In the genomic region with DNA sequence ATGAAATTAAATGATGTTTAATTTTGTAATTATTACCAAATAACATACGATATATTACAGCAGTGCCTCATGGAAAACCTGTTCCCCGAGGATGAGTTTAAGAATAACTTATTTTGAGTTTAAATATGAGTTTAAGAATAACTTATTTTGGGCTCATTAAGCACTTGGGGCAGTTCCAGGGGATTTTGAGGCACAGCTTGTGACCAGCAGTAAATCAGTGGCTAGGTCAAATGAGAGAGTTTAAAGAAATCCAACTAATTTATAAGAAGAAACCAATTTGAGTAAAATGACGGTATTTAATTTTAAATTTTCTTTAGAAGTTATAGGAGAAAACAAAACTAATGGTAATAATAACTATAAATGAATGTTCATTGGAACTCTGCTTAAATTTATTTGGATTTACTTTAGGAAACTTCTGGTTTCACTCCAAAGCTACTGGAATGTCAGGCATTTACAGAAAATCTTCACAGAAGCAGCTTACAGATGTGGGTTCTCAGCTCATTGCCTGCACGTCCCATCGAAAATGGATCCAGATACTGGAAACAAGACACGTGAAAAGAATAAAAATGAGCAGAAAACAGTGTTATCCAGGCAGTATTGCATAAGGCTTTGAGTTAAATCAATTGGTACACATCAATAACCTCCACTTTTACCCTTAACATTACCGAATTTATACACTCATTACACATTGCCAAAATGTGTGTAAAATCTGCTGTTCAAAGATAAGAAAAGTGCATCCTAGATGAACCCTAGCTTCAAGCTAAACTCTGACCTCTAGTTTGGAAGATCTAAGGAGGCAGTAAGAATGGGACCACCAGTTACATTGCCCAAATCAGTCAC, we compare ENCODE assay signal across 20 cellular contexts.
A peak's percentile ranks its signal among the peaks of the same experiment; 100 is the strongest.
DNase-seq lines count a peak whose midpoint lies in the region; TF ChIP-seq lines count a peak whose summit lies in the region.
"Had no signal": no experiment of that assay in that cellular context is flagged by ENCODE, and none has a peak within 500 bp of the region (broad histone marks: within the 10 kb centered on the region; RNA-seq: fewer than 3 reads in every experiment).

No MANE protein-coding gene starts in this region.

- H3K27me3 ChIP-seq in dorsolateral prefrontal cortex = peaks cover 0 to 4% (median 0%) of the 10 kb centered on the region in 45 donors
- H3K27me3 ChIP-seq: ascending aorta, thyroid gland had no signal

- CTCF ChIA-PET in MCF 10A (lab: Yijun Ruan, JAX) = interaction anchor here (0.8 to 1.1 kb wide), 2 partner anchors 12 to 789 kb away, joined by 3 to 4 read pairs; no protein-coding TSS in a partner anchor

- no peak overlapping the region for H3K27ac ChIP-seq in dorsolateral prefrontal cortex
- H3K27ac ChIP-seq: ascending aorta, thyroid gland had no signal

- TF ChIP-seq RAD21 in Ishikawa (IDR thresholded peaks at IDR 0.05; ENCODE audit: low read depth) = no peak

- H3K4me1 Mint-ChIP-seq in mesothelial cell of epicardium (peaks cover 41% of the 10 kb centered on the region), MCF 10A (ENCODE audit: insufficient read depth, unreplicated experiment) (peaks cover 2% of the 10 kb centered on the region)
- H3K4me1 Mint-ChIP-seq: immature natural killer cell; stimulated activated memory B cell treated with anti-CD40 and anti-IgM and Interleukin-4, amounts not matched to agents 10 μg/mL and 1 μg/mL and 100 μg/mL, for 72 hours; T-cell had no signal

- H3K4me3 Mint-ChIP-seq in mesothelial cell of epicardium = no peak overlapping the region
- H3K4me3 Mint-ChIP-seq in MCF 10A (ENCODE audit: unreplicated experiment) = no peak overlapping the region
- H3K4me3 Mint-ChIP-seq: immature natural killer cell; stimulated activated memory B cell treated with anti-CD40 and anti-IgM and Interleukin-4, amounts not matched to agents 10 μg/mL and 1 μg/mL and 100 μg/mL, for 72 hours; T-cell had no signal

- DNase-seq in AG08395 (ENCODE audit: low spot score) = peak; percentile 44
- peak; percentile 62 for DNase-seq in fibroblast of gingiva (ENCODE audit: low read depth)
- DNase-seq in mesothelial cell of epicardium (ENCODE audit: low spot score in 2 of 2, unreplicated experiment in 2 of 2) = no peak
- no peak for DNase-seq in medulla oblongata (ENCODE audit: extremely low spot score)
- DNase-seq in GM19240 (ENCODE audit: insufficient read length, low spot score) = no peak
- no peak for DNase-seq in dorsolateral prefrontal cortex
- DNase-seq in MCF 10A (ENCODE audit: unreplicated experiment) = no peak
- DNase-seq: activated naive CD4-positive, alpha-beta T cell treated with Interleukin-2 at 50 U/mL for 16 hours; glutamatergic neuron; immature natural killer cell; KBM-7; NCI-H2029; NCI-H510A treated with DMSO at 0.1 percent for 48 hours; stimulated activated CD4-positive, alpha-beta T cell treated with anti-CD3 and anti-CD28 coated beads, Interleukin-15, amount 100 ng/mL, for 24 hours; T-cell had no signal

- intact Hi-C loops in dorsolateral prefrontal cortex (cut with DNase I) (no loop called here), MCF 10A (cut with micrococcal nuclease) (no loop called here)

- no peaks in the 10 kb centered on the region for H3K9me3 Mint-ChIP-seq in mesothelial cell of epicardium
- no peaks in the 10 kb centered on the region for H3K9me3 Mint-ChIP-seq in MCF 10A (ENCODE audit: unreplicated experiment)

- no peak overlapping the region for H3K4me3 ChIP-seq in dorsolateral prefrontal cortex
- H3K4me3 ChIP-seq: ascending aorta, HAP-1, thyroid gland had no signal

- H3K27ac Mint-ChIP-seq in mesothelial cell of epicardium = peak overlapping the region; percentile 80
- H3K27ac Mint-ChIP-seq in MCF 10A (ENCODE audit: low read depth, unreplicated experiment) = no peak overlapping the region
- H3K27ac Mint-ChIP-seq: immature natural killer cell; stimulated activated memory B cell treated with anti-CD40 and anti-IgM and Interleukin-4, amounts not matched to agents 10 μg/mL and 1 μg/mL and 100 μg/mL, for 72 hours; T-cell had no signal

- no peaks in the 10 kb centered on the region for H3K27me3 Mint-ChIP-seq in mesothelial cell of epicardium (ENCODE audit: low read depth)
- no peaks in the 10 kb centered on the region for H3K27me3 Mint-ChIP-seq in MCF 10A (ENCODE audit: insufficient read depth, unreplicated experiment)
- H3K27me3 Mint-ChIP-seq: stimulated activated memory B cell treated with anti-CD40 and anti-IgM and Interleukin-4, amounts not matched to agents 10 μg/mL and 1 μg/mL and 100 μg/mL, for 72 hours; T-cell had no signal

- H3K36me3 Mint-ChIP-seq in mesothelial cell of epicardium (no peaks in the 10 kb centered on the region), MCF 10A (ENCODE audit: insufficient read depth, unreplicated experiment) (no peaks in the 10 kb centered on the region)
- H3K36me3 Mint-ChIP-seq: stimulated activated memory B cell treated with anti-CD40 and anti-IgM and Interleukin-4, amounts not matched to agents 10 μg/mL and 1 μg/mL and 100 μg/mL, for 72 hours; T-cell had no signal

- TF ChIP-seq CTCF in mesothelial cell of epicardium (IDR thresholded peaks at IDR 0.05; ENCODE audit: unreplicated experiment) (no peak), dorsolateral prefrontal cortex (IDR thresholded peaks at IDR 0.05 in 54 of 56, conservative IDR thresholded peaks at IDR 0.05 in 2 of 56; ENCODE audit: low read depth in 1 of 56, partially characterized antibody in 56 of 56) (no peak), MCF 10A (IDR thresholded peaks at IDR 0.05; ENCODE audit: unreplicated experiment) (no peak)

- POLR2A ChIA-PET in MCF 10A (lab: Yijun Ruan, JAX) = interaction anchor here (0.6 kb wide), 1 partner anchor 372 kb away, joined by 3 read pairs; no protein-coding TSS in a partner anchor

- 0 out of 2 replicates have a peak, but pooled peaks have one; percentile 31 for TF ChIP-seq EP300 in Ishikawa (IDR thresholded peaks at IDR 0.05; ENCODE audit: borderline replicate concordance)

- BruUV-seq in MCF 10A (replicated peaks; lab: Mats Ljungman, UMichigan) = no TSS peak

TF ChIP-seq in Ishikawa, 13 proteins besides CTCF, POLR2A, EP300 and RAD21:
- TF ChIP-seq YY1 (IDR thresholded peaks at IDR 0.05; ENCODE audit: low read depth) = no peak
- TF ChIP-seq, protein P1, sequence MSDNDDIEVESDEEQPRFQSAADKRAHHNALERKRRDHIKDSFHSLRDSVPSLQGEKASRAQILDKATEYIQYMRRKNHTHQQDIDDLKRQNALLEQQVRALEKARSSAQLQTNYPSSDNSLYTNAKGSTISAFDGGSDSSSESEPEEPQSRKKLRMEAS (IDR thresholded peaks at IDR 0.05) = no peak
- peak; percentile 71 for TF ChIP-seq TEAD4 (IDR thresholded peaks at IDR 0.05)
- TF ChIP-seq, protein P2, sequence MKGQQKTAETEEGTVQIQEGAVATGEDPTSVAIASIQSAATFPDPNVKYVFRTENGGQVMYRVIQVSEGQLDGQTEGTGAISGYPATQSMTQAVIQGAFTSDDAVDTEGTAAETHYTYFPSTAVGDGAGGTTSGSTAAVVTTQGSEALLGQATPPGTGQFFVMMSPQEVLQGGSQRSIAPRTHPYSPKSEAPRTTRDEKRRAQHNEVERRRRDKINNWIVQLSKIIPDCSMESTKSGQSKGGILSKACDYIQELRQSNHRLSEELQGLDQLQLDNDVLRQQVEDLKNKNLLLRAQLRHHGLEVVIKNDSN (IDR thresholded peaks at IDR 0.05) = no peak
- no peak for TF ChIP-seq EGR1 (IDR thresholded peaks at IDR 0.05)
- no peak for TF ChIP-seq ZBTB7A (IDR thresholded peaks at IDR 0.05; ENCODE audit: low read depth)
- peak; percentile 57; the same call in 1 of the 2 replicates for TF ChIP-seq NFIC (IDR thresholded peaks at IDR 0.05)
- no peak for TF ChIP-seq TCF12 (IDR thresholded peaks at IDR 0.05; ENCODE audit: low read depth)

Comparison
In these comparisons a context has a peak if more than half of its experiments do, and no peak if none do; other contexts are left out.
1. DNase-seq: peak in AG08395 (single experiment) and fibroblast of gingiva (single experiment); none in mesothelial cell of epicardium (0 of 2), medulla oblongata (single experiment), GM19240 (single experiment), dorsolateral prefrontal cortex (0 of 10) and MCF 10A (single experiment).